8 cellular contexts compared by ENCODE assay signal in the genomic region with DNA sequence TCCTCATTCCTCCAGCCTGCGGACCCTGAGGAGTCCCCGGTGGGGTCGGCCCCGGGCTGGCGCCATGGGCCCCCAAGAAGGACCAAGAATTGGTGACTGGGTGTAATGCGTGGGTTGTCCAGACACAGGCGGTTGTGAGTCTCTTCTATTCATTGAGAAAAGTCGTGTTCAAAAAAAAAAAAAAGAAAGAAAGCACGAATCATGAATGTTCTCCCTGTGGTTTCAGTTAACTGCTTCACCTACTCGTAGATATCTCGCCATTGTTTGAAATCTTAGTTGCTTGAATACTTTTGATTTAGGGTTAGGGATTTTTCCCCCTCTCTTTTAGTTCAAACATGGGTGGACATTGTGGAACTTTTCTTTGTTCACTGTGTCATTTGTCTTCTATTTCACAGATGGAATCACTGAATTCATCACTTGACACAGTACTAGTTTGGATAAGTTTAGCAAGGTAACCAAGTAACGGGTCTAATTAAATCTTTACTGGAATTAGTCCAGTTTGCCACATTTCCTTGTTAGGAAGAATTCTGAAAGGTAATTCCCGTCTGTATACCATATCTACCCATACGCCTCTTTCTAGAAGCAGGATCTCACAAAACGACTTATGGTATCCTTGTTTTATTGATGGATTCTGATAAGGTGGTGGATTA. TPM values are rescaled to one million over a fixed set of nuclear protein-coding genes. Genes with fewer than 3 reads are reported as not detected.
DNase-seq lines count a peak whose midpoint lies in the region; ATAC-seq and TF ChIP-seq lines count a peak whose summit lies in the region.

No MANE protein-coding gene starts in this region.

- no peaks in the 10 kb centered on the region for H3K36me3 ChIP-seq in lower lobe of right lung

- peak; percentile 44 for DNase-seq in activated naive CD4-positive, alpha-beta T cell treated with anti-CD3 and anti-CD28 coated beads for 36 hours
- DNase-seq in activated naive CD4-positive, alpha-beta T cell (lab: John Stamatoyannopoulos, UW): no peak
- DNase-seq in NOMO-1 (lab: John Stamatoyannopoulos, UW; ENCODE audit: unreplicated experiment in 2 of 2) (peak; percentile 12 to 23), cerebellar cortex (ENCODE audit: low spot score) (peak; percentile 45), lower lobe of right lung (no peak), type B pancreatic cell (ENCODE audit: extremely low spot score, unreplicated experiment) (no peak), NCI-H2029 treated with DMSO at 0.1 percent for 48 hours (lab: John Stamatoyannopoulos, UW) (no peak)

- peak overlapping the region; percentile 90 for H3K27ac ChIP-seq in lower lobe of right lung

- peak overlapping the region; percentile 76 for H3K4me3 ChIP-seq in lower lobe of right lung

- H3K9me3 Mint-ChIP-seq in activated naive CD4-positive, alpha-beta T cell treated with anti-CD3 and anti-CD28 coated beads for 36 hours: no peaks in the 10 kb centered on the region
- H3K9me3 Mint-ChIP-seq in type B pancreatic cell: peaks cover under 1% of the 10 kb centered on the region

- H3K9me3 ChIP-seq in lower lobe of right lung: no peaks in the 10 kb centered on the region

- ATAC-seq in HG02610 (IDR thresholded peaks at IDR 0.05; ENCODE audit: unreplicated experiment) (peak; percentile 19), lower lobe of right lung (peak; percentile 54 to 63)

- peaks cover under 1% of the 10 kb centered on the region for H3K36me3 Mint-ChIP-seq in activated naive CD4-positive, alpha-beta T cell treated with anti-CD3 and anti-CD28 coated beads for 36 hours (ENCODE audit: low read depth)
- peaks cover 4% of the 10 kb centered on the region for H3K36me3 Mint-ChIP-seq in type B pancreatic cell

- H3K27me3 ChIP-seq in lower lobe of right lung (ENCODE audit: low read depth): no peaks in the 10 kb centered on the region

- H3K4me1 ChIP-seq in lower lobe of right lung: peaks cover 43% of the 10 kb centered on the region

- peaks cover 32% of the 10 kb centered on the region for H3K4me1 Mint-ChIP-seq in activated naive CD4-positive, alpha-beta T cell treated with anti-CD3 and anti-CD28 coated beads for 36 hours (ENCODE audit: low read depth)
- H3K4me1 Mint-ChIP-seq in type B pancreatic cell (ENCODE audit: unreplicated experiment): peaks cover 16% of the 10 kb centered on the region

- TF ChIP-seq CTCF in lower lobe of right lung (IDR thresholded peaks at IDR 0.05): peak; percentile 18
- TF ChIP-seq CTCF in type B pancreatic cell (conservative IDR thresholded peaks at IDR 0.05): peak; percentile 33

- peaks cover 7% of the 10 kb centered on the region for H3K27me3 Mint-ChIP-seq in activated naive CD4-positive, alpha-beta T cell treated with anti-CD3 and anti-CD28 coated beads for 36 hours (ENCODE audit: low read depth)
- H3K27me3 Mint-ChIP-seq in type B pancreatic cell: peaks cover 5% of the 10 kb centered on the region

- intact Hi-C loops in activated naive CD4-positive, alpha-beta T cell treated with anti-CD3 and anti-CD28 coated beads for 36 hours (cut with micrococcal nuclease): loop anchor here (1.0 to 10.0 kb wide), 10 partner anchors 36 to 1956 kb away; a partner anchor contains a TSS
- intact Hi-C loops in lower lobe of right lung (cut with DNase I): no loop called here

- CTCF ChIA-PET in activated naive CD4-positive, alpha-beta T cell treated with anti-CD3 and anti-CD28 coated beads for 36 hours (lab: Charles Lee): interaction anchor here (1.3 to 2.4 kb wide), 2 partner anchors 37 to 190 kb away, joined by 6 to 17 read pairs; no protein-coding TSS in a partner anchor

- H3K4me3 Mint-ChIP-seq in activated naive CD4-positive, alpha-beta T cell treated with anti-CD3 and anti-CD28 coated beads for 36 hours: peak overlapping the region; percentile 94
- H3K4me3 Mint-ChIP-seq in type B pancreatic cell: peak overlapping the region; percentile 97

- H3K27ac Mint-ChIP-seq in activated naive CD4-positive, alpha-beta T cell treated with anti-CD3 and anti-CD28 coated beads for 36 hours: peak overlapping the region; percentile 85
- peak overlapping the region; percentile 95 for H3K27ac Mint-ChIP-seq in type B pancreatic cell

RNA-seq across cellular contexts. Expression of a gene that starts 0.8 kb away (rescaled TPM):
- total RNA-seq in activated naive CD4-positive, alpha-beta T cell treated with anti-CD3 and anti-CD28 coated beads for 36 hours: 10 to 100 TPM; 23.7 to 25.7 TPM
- total RNA-seq in lower lobe of right lung: 49.8 TPM
- 29.0 and 46.7 TPM in 2 replicates for total RNA-seq in type B pancreatic cell (ENCODE audit: low replicate concordance)

Comparison
In these comparisons a context has a peak if more than half of its experiments do, and no peak if none do; other contexts are left out.
1. DNase-seq: peak in activated naive CD4-positive, alpha-beta T cell treated with anti-CD3 and anti-CD28 coated beads for 36 hours (single experiment), NOMO-1 (2 of 2) and cerebellar cortex (single experiment); none in activated naive CD4-positive, alpha-beta T cell (0 of 4), lower lobe of right lung (single experiment), type B pancreatic cell (single experiment) and NCI-H2029 treated with DMSO at 0.1 percent for 48 hours (single experiment).